Comparison of ENCODE assay signal across 8 cellular contexts in genomic region chr17:31490991-31491793, GRCh38.
A peak's percentile ranks its signal among the peaks of the same experiment; 100 is the strongest.
DNase-seq lines count a peak whose midpoint lies in the region; ATAC-seq and TF ChIP-seq lines count a peak whose summit lies in the region.

No MANE protein-coding gene starts in this region.

- H3K4me3 Mint-ChIP-seq in activated B cell treated with CpG ODN at 0.5 μM for 24 hours, result peak overlapping the region; percentile 71
- peak overlapping the region; percentile 33 to 98 (median 90) for H3K4me3 Mint-ChIP-seq in naive thymus-derived CD4-positive, alpha-beta T cell

- H3K4me1 Mint-ChIP-seq in activated B cell treated with CpG ODN at 0.5 μM for 24 hours, result peaks cover 87% of the 10 kb centered on the region
- H3K4me1 Mint-ChIP-seq in naive thymus-derived CD4-positive, alpha-beta T cell, result peaks cover 73 to 84% (median 79%) of the 10 kb centered on the region in 7 donors

- peak; percentile 87 for DNase-seq in GM12865 (ENCODE audit: low read depth)
- DNase-seq in activated B cell treated with CpG ODN at 0.5 μM for 24 hours, result peak; percentile 59
- DNase-seq in naive thymus-derived CD4-positive, alpha-beta T cell, result peak in 1 of 9 donors; percentile 4
- no peak for DNase-seq in NCI-H1694 (lab: John Stamatoyannopoulos, UW)
- no peak for DNase-seq in stimulated activated naive CD4-positive, alpha-beta T cell treated with Interleukin-2 at 50 U/mL for 16 hours (lab: John Stamatoyannopoulos, UW)

- POLR2A ChIA-PET in activated B cell treated with CpG ODN at 0.5 μM for 24 hours (lab: Charles Lee), result interaction anchor here (0.5 to 10.1 kb wide), 10 partner anchors 15 to 446 kb away, joined by 3 to 207 read pairs (median 3); no protein-coding TSS in a partner anchor
- POLR2A ChIA-PET in naive thymus-derived CD4-positive, alpha-beta T cell (lab: Charles Lee), result interaction anchor here (0.5 to 8.6 kb wide), 4 partner anchors 10 to 20 kb away, joined by 3 to 176 read pairs (median 4); no protein-coding TSS in a partner anchor

- TF ChIP-seq CTCF in GM12865 (IDR thresholded peaks at IDR 0.05; ENCODE audit: insufficient read depth, low read depth, low read length, missing control alignments), result no peak
- TF ChIP-seq CTCF in activated B cell treated with CpG ODN at 0.5 μM for 24 hours (IDR thresholded peaks at IDR 0.05), result no peak

- H3K4me1 ChIP-seq in naive thymus-derived CD4-positive, alpha-beta T cell (ENCODE audit: control insufficient read depth in 2 of 2, insufficient read depth in 2 of 2, low read length in 2 of 2), result peaks cover 72 to 76% of the 10 kb centered on the region in 2 donors

- CTCF ChIA-PET in activated B cell treated with CpG ODN at 0.5 μM for 24 hours (lab: Charles Lee), result interaction anchor here (1.0 to 4.8 kb wide), 4 partner anchors 15 to 35 kb away, joined by 3 to 31 read pairs (median 7); no protein-coding TSS in a partner anchor
- CTCF ChIA-PET in naive thymus-derived CD4-positive, alpha-beta T cell (lab: Charles Lee), result interaction anchor here (1.4 to 2.6 kb wide), 2 partner anchors 17 to 47 kb away, joined by 3 to 19 read pairs; no protein-coding TSS in a partner anchor

- no peaks in the 10 kb centered on the region for H3K27me3 ChIP-seq in naive thymus-derived CD4-positive, alpha-beta T cell (ENCODE audit: control insufficient read depth in 2 of 2, insufficient read depth in 2 of 2, low read length in 2 of 2)

- H3K27ac ChIP-seq in naive thymus-derived CD4-positive, alpha-beta T cell (ENCODE audit: low read depth, low read length), result peak overlapping the region; percentile 90

- H3K27ac Mint-ChIP-seq in activated B cell treated with CpG ODN at 0.5 μM for 24 hours, result peak overlapping the region; percentile 97
- H3K27ac Mint-ChIP-seq in naive thymus-derived CD4-positive, alpha-beta T cell, result peak overlapping the region; percentile 84 to 98 (median 97)

- H3K36me3 Mint-ChIP-seq in activated B cell treated with CpG ODN at 0.5 μM for 24 hours (ENCODE audit: low read depth), result no peaks in the 10 kb centered on the region
- H3K36me3 Mint-ChIP-seq in naive thymus-derived CD4-positive, alpha-beta T cell, result peaks cover 0 to 5% (median 0%) of the 10 kb centered on the region in 5 donors

- H3K27me3 Mint-ChIP-seq in activated B cell treated with CpG ODN at 0.5 μM for 24 hours, result no peaks in the 10 kb centered on the region
- peaks cover 0 to 5% (median 0%) of the 10 kb centered on the region in 5 donors for H3K27me3 Mint-ChIP-seq in naive thymus-derived CD4-positive, alpha-beta T cell

- no peaks in the 10 kb centered on the region for H3K9me3 Mint-ChIP-seq in activated B cell treated with CpG ODN at 0.5 μM for 24 hours
- no peaks in the 10 kb centered on the region for H3K9me3 Mint-ChIP-seq in naive thymus-derived CD4-positive, alpha-beta T cell

- H3K4me3 ChIP-seq in GM12865 (ENCODE audit: low read depth, low read length), result no peak overlapping the region; the same call in 1 of the 2 replicates
- H3K4me3 ChIP-seq in naive thymus-derived CD4-positive, alpha-beta T cell (ENCODE audit: low read length), result no peak overlapping the region

- intact Hi-C loops in activated B cell treated with CpG ODN at 0.5 μM for 24 hours (cut with micrococcal nuclease), result loop anchor here (5.0 kb wide), 2 partner anchors 411 to 669 kb away; partner anchors contain the start of genes CRLF3 and UTP6
- intact Hi-C loops in naive thymus-derived CD4-positive, alpha-beta T cell (cut with micrococcal nuclease), result loop anchor here in 1 of 2 donors (5.0 kb wide), 1 partner anchor 669 kb away; the partner anchor contains the start of gene CRLF3

- peaks cover 0 to 5% (median 0%) of the 10 kb centered on the region in 3 experiments for H3K36me3 ChIP-seq in naive thymus-derived CD4-positive, alpha-beta T cell (ENCODE audit: control insufficient read depth in 2 of 3, insufficient read depth in 3 of 3, low read length in 3 of 3)

- H3K9me3 ChIP-seq in naive thymus-derived CD4-positive, alpha-beta T cell (ENCODE audit: control insufficient read depth in 2 of 3, low read length in 3 of 3), result no peaks in the 10 kb centered on the region

- ATAC-seq in HG02798 (IDR thresholded peaks at IDR 0.05; ENCODE audit: poor library complexity, unreplicated experiment) (peak; percentile 12), activated B cell treated with CpG ODN at 0.5 μM for 24 hours (ENCODE audit: low read depth) (peak; percentile 26), GM18861 (IDR thresholded peaks at IDR 0.05; ENCODE audit: unreplicated experiment) (no peak), GM21367 (IDR thresholded peaks at IDR 0.05; ENCODE audit: unreplicated experiment) (no peak)
- ATAC-seq in naive thymus-derived CD4-positive, alpha-beta T cell, result no peak

Comparison
In these comparisons a context has a peak if more than half of its experiments do, and no peak if none do; other contexts are left out.
1. DNase-seq: peak in GM12865 (single experiment) and activated B cell treated with CpG ODN at 0.5 μM for 24 hours (single experiment); none in NCI-H1694 (single experiment) and stimulated activated naive CD4-positive, alpha-beta T cell treated with Interleukin-2 at 50 U/mL for 16 hours (single experiment).
2. ATAC-seq: peak in HG02798 (single experiment) and activated B cell treated with CpG ODN at 0.5 μM for 24 hours (single experiment); none in naive thymus-derived CD4-positive, alpha-beta T cell (single experiment), GM18861 (single experiment) and GM21367 (single experiment).